In genomic region chr11:114479331-114479730, GRCh38 we compare ENCODE assay signal across 16 cellular contexts.
"Had no signal": no experiment of that assay in that cellular context is flagged by ENCODE, and none has a peak within 500 bp of the region (broad histone marks: within the 10 kb centered on the region; RNA-seq: fewer than 3 reads in every experiment).

No MANE protein-coding gene starts in this region.

- H3K4me3 Mint-ChIP-seq: activated CD8-positive, alpha-beta T cell treated with anti-CD3 and anti-CD28 coated beads, Interleukin-2, amount 10 ng/mL, durations not matched to agents 7 days and 5 days; activated naive CD4-positive, alpha-beta T cell treated with anti-CD3 and anti-CD28 coated beads for 36 hours; neural progenitor cell had no signal

- H3K27ac Mint-ChIP-seq: activated CD8-positive, alpha-beta T cell treated with anti-CD3 and anti-CD28 coated beads, Interleukin-2, amount 10 ng/mL, durations not matched to agents 7 days and 5 days; activated naive CD4-positive, alpha-beta T cell treated with anti-CD3 and anti-CD28 coated beads for 36 hours; neural progenitor cell had no signal

- DNase-seq: activated CD4-positive, alpha-beta T cell treated with anti-CD3 and anti-CD28 coated beads for 4 hours; activated CD8-positive, alpha-beta T cell treated with anti-CD3 and anti-CD28 coated beads, Interleukin-2, amount 10 ng/mL, durations not matched to agents 7 days and 5 days; activated naive CD4-positive, alpha-beta T cell treated with anti-CD3 and anti-CD28 coated beads for 36 hours; caudate nucleus; colonic mucosa; effector memory CD4-positive, alpha-beta T cell; glutamatergic neuron; left ventricle myocardium inferior; ovary; stimulated activated CD4-positive, alpha-beta T cell treated with anti-CD3 and anti-CD28 coated beads, Interleukin-12 subunit alpha, Interleukin-12 subunit beta, amount 100 ng/mL, for 4 hours; stimulated activated CD4-positive, alpha-beta T cell treated with anti-CD3 and anti-CD28 coated beads, Interleukin-2, amount 100 ng/mL, for 48 hours; stimulated activated CD8-positive, alpha-beta memory T cell treated with anti-CD3 and anti-CD28 coated beads, Interleukin-4, amount 100 ng/mL, for 48 hours; stimulated activated naive CD8-positive, alpha-beta T cell treated with anti-CD3 and anti-CD28 coated beads, Interleukin-15, Interleukin-2, amounts not matched to agents 100 U/mL and 50 U/mL, for 24 hours; T1000; WERI-Rb-1 had no signal

- H3K4me1 Mint-ChIP-seq: neural progenitor cell had no signal

- ATAC-seq: activated CD8-positive, alpha-beta T cell treated with anti-CD3 and anti-CD28 coated beads, Interleukin-2, amount 10 ng/mL, durations not matched to agents 7 days and 5 days; stimulated activated naive CD8-positive, alpha-beta T cell treated with anti-CD3 and anti-CD28 coated beads, Interleukin-15, Interleukin-2, amounts not matched to agents 100 U/mL and 50 U/mL, for 24 hours had no signal

- H3K36me3 Mint-ChIP-seq: neural progenitor cell had no signal

- H3K4me3 ChIP-seq: colonic mucosa, left ventricle myocardium inferior, neural progenitor cell, ovary had no signal

- H3K9me3 Mint-ChIP-seq: activated naive CD4-positive, alpha-beta T cell treated with anti-CD3 and anti-CD28 coated beads for 36 hours; neural progenitor cell had no signal
